In the genomic region with DNA sequence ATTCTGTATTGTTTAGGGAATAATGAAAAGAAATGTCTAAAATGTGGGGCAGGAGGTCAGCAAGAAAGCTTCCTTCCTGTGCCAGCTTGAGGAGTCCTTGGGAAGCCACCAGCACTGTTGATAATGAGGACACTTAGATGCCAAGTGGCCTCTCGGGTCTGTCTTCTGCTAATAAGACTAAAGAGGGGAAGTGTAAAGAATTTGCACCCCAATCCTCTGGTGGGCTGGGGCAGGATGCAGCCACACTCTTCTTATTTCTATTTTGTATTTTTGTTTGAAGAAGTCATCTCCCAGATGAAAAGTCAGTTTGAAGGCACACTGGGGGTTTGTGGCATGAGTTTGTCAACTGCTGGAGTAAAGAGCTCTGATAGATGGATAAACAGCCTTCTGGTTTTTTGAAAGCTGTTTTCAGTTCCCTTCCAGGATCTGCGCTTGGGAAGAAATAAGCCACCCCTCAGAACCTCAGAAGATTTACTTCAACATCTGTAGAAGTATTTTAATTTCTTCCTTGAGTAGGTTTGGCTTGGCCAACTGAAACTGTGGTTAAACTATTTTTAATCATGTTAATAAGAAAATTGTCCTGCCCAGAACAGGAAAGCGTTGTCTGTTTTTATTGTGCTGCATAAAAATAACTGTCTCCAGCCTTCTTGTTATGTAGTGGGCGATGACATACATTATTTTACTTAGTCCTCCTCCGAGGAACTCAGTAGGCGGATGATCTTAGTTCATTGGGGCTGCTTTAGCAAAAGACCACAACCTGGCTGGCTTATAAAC, we compare ENCODE assay signal across 25 cellular contexts.
A peak's percentile ranks its signal among the peaks of the same experiment; 100 is the strongest.
DNase-seq lines count a peak whose midpoint lies in the region; ATAC-seq and TF ChIP-seq lines count a peak whose summit lies in the region.
"Had no signal": no experiment of that assay in that cellular context is flagged by ENCODE, and none has a peak within 500 bp of the region (broad histone marks: within the 10 kb centered on the region; RNA-seq: fewer than 3 reads in every experiment).

No MANE protein-coding gene starts in this region.

- H2AFZ ChIP-seq in MM.1S (ENCODE audit: low read length): peak overlapping the region; percentile 87; the same call in 1 of the 2 replicates

- H3K27me3 Mint-ChIP-seq in WTC11 (ENCODE audit: low read depth): peaks cover 5% of the 10 kb centered on the region
- peaks cover 35% of the 10 kb centered on the region for H3K27me3 Mint-ChIP-seq in activated naive CD4-positive, alpha-beta T cell treated with anti-CD3 and anti-CD28 coated beads for 36 hours (ENCODE audit: low read depth)

- no peaks in the 10 kb centered on the region for H3K27me3 ChIP-seq in right atrium auricular region
- H3K27me3 ChIP-seq in MM.1S (replicated peaks; ENCODE audit: insufficient read depth, low read length): no peaks in the 10 kb centered on the region
- H3K27me3 ChIP-seq: body of pancreas, stomach, upper lobe of left lung had no signal

- H3K27ac ChIP-seq in right atrium auricular region: no peak overlapping the region
- peak overlapping the region; percentile 80 for H3K27ac ChIP-seq in MM.1S (ENCODE audit: low read length)
- H3K27ac ChIP-seq: body of pancreas, esophagus squamous epithelium, lower lobe of right lung, stomach, upper lobe of left lung had no signal

- no peaks in the 10 kb centered on the region for H3K9me2 ChIP-seq in MM.1S (replicated peaks; ENCODE audit: insufficient read depth, low read length)

- peaks cover 17% of the 10 kb centered on the region for H3K9me3 Mint-ChIP-seq in WTC11
- peaks cover 4% of the 10 kb centered on the region for H3K9me3 Mint-ChIP-seq in activated naive CD4-positive, alpha-beta T cell treated with anti-CD3 and anti-CD28 coated beads for 36 hours
- H3K9me3 Mint-ChIP-seq: activated CD4-positive, alpha-beta T cell treated with anti-CD3 and anti-CD28 coated beads, Interleukin-2, amount 10 ng/mL, durations not matched to agents 7 days and 5 days had no signal

- no peaks in the 10 kb centered on the region for H4K20me1 ChIP-seq in MM.1S (ENCODE audit: insufficient read depth, low read length)

- POLR2A ChIA-PET in WTC11 (lab: Charles Lee): no interaction called here

- peaks cover 61% of the 10 kb centered on the region for H3K4me1 Mint-ChIP-seq in WTC11
- no peaks in the 10 kb centered on the region for H3K4me1 Mint-ChIP-seq in activated naive CD4-positive, alpha-beta T cell treated with anti-CD3 and anti-CD28 coated beads for 36 hours (ENCODE audit: low read depth)
- H3K4me1 Mint-ChIP-seq: activated CD4-positive, alpha-beta T cell treated with anti-CD3 and anti-CD28 coated beads, Interleukin-2, amount 10 ng/mL, durations not matched to agents 7 days and 5 days; activated T-helper 17 cell treated with anti-CD3 and anti-CD28 coated beads, Interleukin-2, amount 50 U/mL, for 72 hours had no signal

- DNase-seq in right atrium auricular region (ENCODE audit: low spot score): peak; percentile 23
- DNase-seq in Right ventricle myocardium superior: no peak
- DNase-seq in MM.1S: peak; percentile 69
- DNase-seq in WTC11 (ENCODE audit: low spot score): no peak
- DNase-seq in stimulated activated CD4-positive, alpha-beta T cell treated with anti-CD3 and anti-CD28 coated beads, Interleukin-2, amount 100 ng/mL, for 48 hours: no peak
- no peak for DNase-seq in activated naive CD4-positive, alpha-beta T cell treated with anti-CD3 and anti-CD28 coated beads for 36 hours
- DNase-seq in activated CD4-positive, alpha-beta T cell treated with anti-CD3 and anti-CD28 coated beads, Interleukin-2, amount 50 U/mL, for 48 hours: no peak
- DNase-seq in NCI-H187 treated with DMSO at 0.1 percent for 48 hours (lab: John Stamatoyannopoulos, UW): no peak
- DNase-seq: 8988T; activated CD4-positive, alpha-beta T cell treated with anti-CD3 and anti-CD28 coated beads, Interleukin-2, amount 10 ng/mL, durations not matched to agents 7 days and 5 days; body of pancreas; DMS 273 treated with DMSO at 0.1 percent for 48 hours; effector memory CD4-positive, alpha-beta T cell; esophagus squamous epithelium; KBM-7; kidney; lower lobe of right lung; NCI-H1092; NCI-H510A; occipital lobe; stimulated activated CD4-positive, alpha-beta T cell treated with anti-CD3 and anti-CD28 coated beads, Interleukin-4, amount 100 ng/mL, for 24 hours; stomach; upper lobe of left lung had no signal

- H3K36me3 ChIP-seq in right atrium auricular region (no peaks in the 10 kb centered on the region), MM.1S (replicated peaks; ENCODE audit: insufficient read depth, low read length) (no peaks in the 10 kb centered on the region)
- H3K36me3 ChIP-seq: esophagus squamous epithelium, lower lobe of right lung, stomach, upper lobe of left lung had no signal

- H3K4me3 ChIP-seq in right atrium auricular region (no peak overlapping the region), MM.1S (ENCODE audit: low read length) (peak overlapping the region; percentile 11; the same call in 1 of the 2 replicates)
- H3K4me3 ChIP-seq: body of pancreas, esophagus squamous epithelium, lower lobe of right lung, stomach, upper lobe of left lung had no signal

- CTCF ChIA-PET in WTC11 (lab: Charles Lee): interaction anchor here (0.8 kb wide), 1 partner anchor 157 kb away, joined by 3 read pairs; no protein-coding TSS in a partner anchor
- CTCF ChIA-PET in activated naive CD4-positive, alpha-beta T cell treated with anti-CD3 and anti-CD28 coated beads for 36 hours (lab: Charles Lee): no interaction called here

- H3K4me3 Mint-ChIP-seq in WTC11: no peak overlapping the region
- no peak overlapping the region for H3K4me3 Mint-ChIP-seq in activated naive CD4-positive, alpha-beta T cell treated with anti-CD3 and anti-CD28 coated beads for 36 hours
- H3K4me3 Mint-ChIP-seq: activated CD4-positive, alpha-beta T cell treated with anti-CD3 and anti-CD28 coated beads, Interleukin-2, amount 10 ng/mL, durations not matched to agents 7 days and 5 days; activated T-helper 17 cell treated with anti-CD3 and anti-CD28 coated beads, Interleukin-2, amount 50 U/mL, for 72 hours had no signal

- peak overlapping the region; percentile 98; the same call in 1 of the 2 replicates for H3K27ac Mint-ChIP-seq in WTC11
- H3K27ac Mint-ChIP-seq in activated naive CD4-positive, alpha-beta T cell treated with anti-CD3 and anti-CD28 coated beads for 36 hours: no peak overlapping the region
- H3K27ac Mint-ChIP-seq: activated CD4-positive, alpha-beta T cell treated with anti-CD3 and anti-CD28 coated beads, Interleukin-2, amount 10 ng/mL, durations not matched to agents 7 days and 5 days; activated T-helper 17 cell treated with anti-CD3 and anti-CD28 coated beads, Interleukin-2, amount 50 U/mL, for 72 hours had no signal

- peaks cover 32% of the 10 kb centered on the region for H3F3A ChIP-seq in MM.1S (ENCODE audit: insufficient read depth, low read length)

- ATAC-seq in Right ventricle myocardium superior (ENCODE audit: poor library complexity) (no peak), WTC11 (no peak)
- ATAC-seq: activated T-helper 17 cell treated with anti-CD3 and anti-CD28 coated beads, Interleukin-2, amount 50 U/mL, for 72 hours; body of pancreas; lower lobe of right lung; Right ventricle myocardium inferior had no signal

- peak overlapping the region; percentile 39 for H3K9ac ChIP-seq in MM.1S (ENCODE audit: low read length)

- TF ChIP-seq CTCF in right atrium auricular region (IDR thresholded peaks at IDR 0.05) (no peak), MM.1S (IDR thresholded peaks at IDR 0.05; ENCODE audit: low read length) (no peak), WTC11 (IDR thresholded peaks at IDR 0.05) (no peak)

- peak overlapping the region; percentile 55 for H3K4me2 ChIP-seq in MM.1S (ENCODE audit: low read depth, low read length)

- H3K79me2 ChIP-seq in MM.1S (ENCODE audit: low read length): no peaks in the 10 kb centered on the region

- peaks cover 6% of the 10 kb centered on the region for H3K36me3 Mint-ChIP-seq in WTC11
- H3K36me3 Mint-ChIP-seq in activated naive CD4-positive, alpha-beta T cell treated with anti-CD3 and anti-CD28 coated beads for 36 hours (ENCODE audit: low read depth): no peaks in the 10 kb centered on the region

- intact Hi-C loops in Right ventricle myocardium superior (cut with DNase I): no loop called here
- intact Hi-C loops in activated naive CD4-positive, alpha-beta T cell treated with anti-CD3 and anti-CD28 coated beads for 36 hours (cut with micrococcal nuclease): no loop called here

- H3K9me3 ChIP-seq in right atrium auricular region: no peaks in the 10 kb centered on the region
- no peaks in the 10 kb centered on the region for H3K9me3 ChIP-seq in MM.1S (replicated peaks; ENCODE audit: insufficient read depth, low read length)
- H3K9me3 ChIP-seq: body of pancreas, esophagus squamous epithelium, upper lobe of left lung had no signal

- H3K4me1 ChIP-seq in right atrium auricular region (no peaks in the 10 kb centered on the region), MM.1S (ENCODE audit: low read length) (peaks cover 61% of the 10 kb centered on the region)
- H3K4me1 ChIP-seq: body of pancreas, esophagus squamous epithelium, lower lobe of right lung, stomach, upper lobe of left lung had no signal

TF ChIP-seq in WTC11, 78 proteins besides CTCF, POLR2A, EP300 and RAD21 (continues in another document):
- TF ChIP-seq GABPB1 (CRISPR knock-in tag; IDR thresholded peaks at IDR 0.05) (no peak), ZNF671 (CRISPR knock-in tag; IDR thresholded peaks at IDR 0.05) (no peak), NR2C2 (CRISPR knock-in tag; IDR thresholded peaks at IDR 0.05) (no peak), NR1H2 (CRISPR knock-in tag; IDR thresholded peaks at IDR 0.05) (no peak), ZNF396 (CRISPR knock-in tag; IDR thresholded peaks at IDR 0.05; ENCODE audit: borderline replicate concordance) (no peak), SOX15 (CRISPR knock-in tag; IDR thresholded peaks at IDR 0.05) (no peak), KAT7 (CRISPR knock-in tag; IDR thresholded peaks at IDR 0.05; ENCODE audit: borderline replicate concordance) (no peak)
- TF ChIP-seq, protein P1, sequence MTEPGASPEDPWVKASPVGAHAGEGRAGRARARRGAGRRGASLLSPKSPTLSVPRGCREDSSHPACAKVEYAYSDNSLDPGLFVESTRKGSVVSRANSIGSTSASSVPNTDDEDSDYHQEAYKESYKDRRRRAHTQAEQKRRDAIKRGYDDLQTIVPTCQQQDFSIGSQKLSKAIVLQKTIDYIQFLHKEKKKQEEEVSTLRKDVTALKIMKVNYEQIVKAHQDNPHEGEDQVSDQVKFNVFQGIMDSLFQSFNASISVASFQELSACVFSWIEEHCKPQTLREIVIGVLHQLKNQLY (CRISPR knock-in tag; IDR thresholded peaks at IDR 0.05): no peak
- TF ChIP-seq, protein P2, sequence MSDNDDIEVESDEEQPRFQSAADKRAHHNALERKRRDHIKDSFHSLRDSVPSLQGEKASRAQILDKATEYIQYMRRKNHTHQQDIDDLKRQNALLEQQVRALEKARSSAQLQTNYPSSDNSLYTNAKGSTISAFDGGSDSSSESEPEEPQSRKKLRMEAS (CRISPR knock-in tag; IDR thresholded peaks at IDR 0.05): no peak

Comparison
In these comparisons a context has a peak if more than half of its experiments do, and no peak if none do; other contexts are left out.
1. DNase-seq: peak in right atrium auricular region (single experiment) and MM.1S (single experiment); none in Right ventricle myocardium superior (single experiment), WTC11 (single experiment), stimulated activated CD4-positive, alpha-beta T cell treated with anti-CD3 and anti-CD28 coated beads, Interleukin-2, amount 100 ng/mL, for 48 hours (0 of 2), activated naive CD4-positive, alpha-beta T cell treated with anti-CD3 and anti-CD28 coated beads for 36 hours (single experiment), activated CD4-positive, alpha-beta T cell treated with anti-CD3 and anti-CD28 coated beads, Interleukin-2, amount 50 U/mL, for 48 hours (0 of 2) and NCI-H187 treated with DMSO at 0.1 percent for 48 hours (single experiment).